In genomic region chr21:26641062-26641461, GRCh38 we compare ENCODE assay signal across 7 cellular contexts.
"Had no signal": no experiment of that assay in that cellular context is flagged by ENCODE, and none has a peak within 500 bp of the region (broad histone marks: within the 10 kb centered on the region; RNA-seq: fewer than 3 reads in every experiment).

No MANE protein-coding gene starts in this region.

- DNase-seq: GDM1, GF-D8 had no signal

- FAIRE-seq: GM12878, GM12891, GM12892, GM18507, GM19239 had no signal

- H3K4me3 ChIP-seq: GM12878 had no signal
